In genomic region chr11:47245586-47246357, GRCh38 we compare ENCODE assay signal across 2 cellular contexts.
TF ChIP-seq lines count a peak whose summit lies in the region.

No MANE protein-coding gene starts in this region.

TF ChIP-seq in HepG2, 621 proteins besides CTCF, POLR2A, EP300 and RAD21:
- TF ChIP-seq ZHX1 (CRISPR knock-in tag; IDR thresholded peaks at IDR 0.05; ENCODE audit: low read depth) = no peak
- 0 out of 2 replicates have a peak, but pooled peaks have one; percentile 35 for TF ChIP-seq ZBTB38 (CRISPR knock-in tag; IDR thresholded peaks at IDR 0.05)
- no peak for TF ChIP-seq ZNF432 (CRISPR knock-in tag; IDR thresholded peaks at IDR 0.05; ENCODE audit: borderline replicate concordance)
- TF ChIP-seq KDM4B (CRISPR knock-in tag; IDR thresholded peaks at IDR 0.05) = no peak
- no peak for TF ChIP-seq BCL3 (CRISPR knock-in tag; IDR thresholded peaks at IDR 0.05)
- no peak for TF ChIP-seq PHF5A (CRISPR knock-in tag; IDR thresholded peaks at IDR 0.05; ENCODE audit: low read depth, unreplicated experiment)
- TF ChIP-seq ARID5B (CRISPR knock-in tag; IDR thresholded peaks at IDR 0.05) = no peak
- peak; percentile 48 to 63; a peak in 3 of 4 replicates for TF ChIP-seq MAFK (conservative IDR thresholded peaks at IDR 0.05 in 1 of 2, IDR thresholded peaks at IDR 0.05 in 1 of 2; ENCODE audit: low read length in 2 of 2)
- no peak for TF ChIP-seq ZNF34 (CRISPR knock-in tag; IDR thresholded peaks at IDR 0.05; ENCODE audit: borderline replicate concordance)
- peak; percentile 38; the same call in 1 of the 2 replicates for TF ChIP-seq MAFF (IDR thresholded peaks at IDR 0.05; ENCODE audit: low read depth, low read length)
- TF ChIP-seq MED1 (CRISPR knock-in tag; IDR thresholded peaks at IDR 0.05) = no peak
- no peak for TF ChIP-seq CREM (IDR thresholded peaks at IDR 0.05)
- TF ChIP-seq CREM (CRISPR knock-in tag; IDR thresholded peaks at IDR 0.05) = no peak

TF ChIP-seq in GM23338, 12 proteins besides CTCF, POLR2A, EP300 and RAD21:
- TF ChIP-seq ZNF114 (CRISPR knock-in tag; IDR thresholded peaks at IDR 0.05) (no peak), ZNF462 (CRISPR knock-in tag; IDR thresholded peaks at IDR 0.05) (no peak), CREB1 (CRISPR knock-in tag; IDR thresholded peaks at IDR 0.05; ENCODE audit: low read depth) (no peak), NANOG (IDR thresholded peaks at IDR 0.05; ENCODE audit: borderline replicate concordance) (no peak), EZH2phosphoT487 (IDR thresholded peaks at IDR 0.05; ENCODE audit: unreplicated experiment) (no peak), POLR2AphosphoS5 (IDR thresholded peaks at IDR 0.05; ENCODE audit: low read depth) (no peak), EZH2 (IDR thresholded peaks at IDR 0.05; ENCODE audit: low read depth, unreplicated experiment) (no peak), JUNB (IDR thresholded peaks at IDR 0.05; ENCODE audit: unreplicated experiment) (no peak), STAT1 (IDR thresholded peaks at IDR 0.05; ENCODE audit: unreplicated experiment) (no peak), ETS1 (IDR thresholded peaks at IDR 0.05) (no peak), ZNF331 (CRISPR knock-in tag; IDR thresholded peaks at IDR 0.05; ENCODE audit: low read depth) (no peak), REST (IDR thresholded peaks at IDR 0.05; ENCODE audit: unreplicated experiment) (no peak)
